Comparison of ENCODE assay signal across 16 cellular contexts in the genomic region with DNA sequence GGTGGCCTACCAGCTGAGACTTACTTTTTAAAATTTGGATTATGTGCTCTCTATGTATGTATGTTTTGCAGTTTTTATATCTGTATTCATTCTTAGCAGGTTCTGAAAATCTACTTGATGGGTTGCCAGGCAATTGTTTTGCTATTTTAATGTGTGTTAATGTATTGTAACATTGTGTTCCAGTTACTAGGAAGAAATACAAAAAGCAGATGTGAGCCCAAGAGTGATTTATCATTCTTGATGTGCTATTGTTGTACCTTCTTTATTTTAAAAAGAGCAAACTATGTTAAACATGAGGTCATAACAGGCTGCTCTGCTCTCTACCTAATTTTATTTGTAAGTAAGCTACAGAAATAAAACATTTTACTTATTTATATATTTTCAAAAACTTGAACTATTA.
DNase-seq lines count a peak whose midpoint lies in the region; FAIRE-seq and TF ChIP-seq lines count a peak whose summit lies in the region.
"Had no signal": no experiment of that assay in that cellular context is flagged by ENCODE, and none has a peak within 500 bp of the region (broad histone marks: within the 10 kb centered on the region; RNA-seq: fewer than 3 reads in every experiment).

No MANE protein-coding gene starts in this region.

- H3K9me3 ChIP-seq in breast epithelium (no peaks in the 10 kb centered on the region), SJCRH30 (replicated peaks) (no peaks in the 10 kb centered on the region)
- H3K9me3 ChIP-seq: BLaER1 had no signal

- no peaks in the 10 kb centered on the region for H3K9me3 Mint-ChIP-seq in MCF 10A (ENCODE audit: unreplicated experiment)
- H3K9me3 Mint-ChIP-seq in endothelial cell (ENCODE audit: unreplicated experiment), result no peaks in the 10 kb centered on the region
- H3K9me3 Mint-ChIP-seq: HFFc6 had no signal

- H3K27ac Mint-ChIP-seq in MCF 10A (ENCODE audit: low read depth, unreplicated experiment), result peak overlapping the region; percentile 63
- no peak overlapping the region for H3K27ac Mint-ChIP-seq in endothelial cell (ENCODE audit: unreplicated experiment)
- H3K27ac Mint-ChIP-seq: CD4-positive, CD25-positive, alpha-beta regulatory T cell; HFFc6 had no signal

- no peak for TF ChIP-seq CTCF in MCF 10A (IDR thresholded peaks at IDR 0.05; ENCODE audit: unreplicated experiment)
- no peak for TF ChIP-seq CTCF in breast epithelium (IDR thresholded peaks at IDR 0.05)
- TF ChIP-seq CTCF in epithelial cell of proximal tubule (conservative IDR thresholded peaks at IDR 0.05; ENCODE audit: low read depth, low read length), result no peak
- no peak for TF ChIP-seq CTCF in endothelial cell (IDR thresholded peaks at IDR 0.05; ENCODE audit: unreplicated experiment)

- DNase-seq in MCF 10A (ENCODE audit: unreplicated experiment) (no peak), breast epithelium (ENCODE audit: low spot score in 2 of 2) (no peak), epithelial cell of proximal tubule (ENCODE audit: low read depth) (no peak), endothelial cell (ENCODE audit: low spot score) (no peak), NCI-H345 treated with DMSO at 0.1 percent for 48 hours (lab: John Stamatoyannopoulos, UW; ENCODE audit: unreplicated experiment) (no peak), SJCRH30 (no peak)
- DNase-seq: AML-193; CD4-positive, CD25-positive, alpha-beta regulatory T cell; DMS53; GF-D8; HCEC 1CT; HFFc6 had no signal

- peak; percentile 79 for FAIRE-seq in islet of Langerhans (lab: Jason Lieb, UNC)

- H3K4me1 ChIP-seq in breast epithelium (no peaks in the 10 kb centered on the region), SJCRH30 (peaks cover 49% of the 10 kb centered on the region)

- POLR2A ChIA-PET in MCF 10A (lab: Yijun Ruan, JAX), result interaction anchor here (0.6 kb wide), 1 partner anchor 130 kb away, joined by 3 read pairs; no protein-coding TSS in a partner anchor

- peaks cover 54% of the 10 kb centered on the region for H3K27me3 Mint-ChIP-seq in MCF 10A (ENCODE audit: insufficient read depth, unreplicated experiment)
- no peaks in the 10 kb centered on the region for H3K27me3 Mint-ChIP-seq in endothelial cell (ENCODE audit: unreplicated experiment)
- H3K27me3 Mint-ChIP-seq: CD4-positive, CD25-positive, alpha-beta regulatory T cell had no signal

- no peak overlapping the region for H3K27ac ChIP-seq in breast epithelium
- no peak overlapping the region for H3K27ac ChIP-seq in SJCRH30
- H3K27ac ChIP-seq: 22Rv1, BLaER1, HL-60 had no signal

- no TSS peak for BruUV-seq in MCF 10A (replicated peaks; lab: Mats Ljungman, UMichigan)

- CTCF ChIA-PET in MCF 10A (lab: Yijun Ruan, JAX), result interaction anchor here (0.5 to 10.2 kb wide), 3 partner anchors 19 to 146 kb away, joined by 3 to 41 read pairs (median 3); no protein-coding TSS in a partner anchor

- H3K4me3 ChIP-seq in breast epithelium (no peak overlapping the region), epithelial cell of proximal tubule (ENCODE audit: low read depth, low read length) (peak overlapping the region; percentile 27), SJCRH30 (no peak overlapping the region)
- H3K4me3 ChIP-seq: BLaER1 had no signal

- peaks cover 0 to 36% of the 10 kb centered on the region in 2 donors for H3K27me3 ChIP-seq in breast epithelium
- no peaks in the 10 kb centered on the region for H3K27me3 ChIP-seq in SJCRH30

- H3K36me3 ChIP-seq in breast epithelium (no peaks in the 10 kb centered on the region), SJCRH30 (no peaks in the 10 kb centered on the region)
- H3K36me3 ChIP-seq: BLaER1 had no signal

- H3K4me3 Mint-ChIP-seq in MCF 10A (ENCODE audit: unreplicated experiment) (no peak overlapping the region), endothelial cell (ENCODE audit: unreplicated experiment) (no peak overlapping the region)
- H3K4me3 Mint-ChIP-seq: CD4-positive, CD25-positive, alpha-beta regulatory T cell; HFFc6 had no signal

- no peak for TF ChIP-seq POLR2A in breast epithelium (IDR thresholded peaks at IDR 0.05)

- H3K36me3 Mint-ChIP-seq in MCF 10A (ENCODE audit: insufficient read depth, unreplicated experiment) (no peaks in the 10 kb centered on the region), endothelial cell (ENCODE audit: low read depth, unreplicated experiment) (no peaks in the 10 kb centered on the region)
- H3K36me3 Mint-ChIP-seq: CD4-positive, CD25-positive, alpha-beta regulatory T cell had no signal

- peaks cover 23% of the 10 kb centered on the region for H3K4me1 Mint-ChIP-seq in MCF 10A (ENCODE audit: insufficient read depth, unreplicated experiment)
- H3K4me1 Mint-ChIP-seq in endothelial cell (ENCODE audit: unreplicated experiment), result peaks cover 4% of the 10 kb centered on the region
- H3K4me1 Mint-ChIP-seq: CD4-positive, CD25-positive, alpha-beta regulatory T cell had no signal

- intact Hi-C loops in MCF 10A (cut with micrococcal nuclease), result no loop called here
- intact Hi-C loops in breast epithelium (cut with DNase I; ENCODE audit: low total_unique reads), result no loop called here
